Comparison of ENCODE assay signal across 8 cellular contexts in the genomic region with DNA sequence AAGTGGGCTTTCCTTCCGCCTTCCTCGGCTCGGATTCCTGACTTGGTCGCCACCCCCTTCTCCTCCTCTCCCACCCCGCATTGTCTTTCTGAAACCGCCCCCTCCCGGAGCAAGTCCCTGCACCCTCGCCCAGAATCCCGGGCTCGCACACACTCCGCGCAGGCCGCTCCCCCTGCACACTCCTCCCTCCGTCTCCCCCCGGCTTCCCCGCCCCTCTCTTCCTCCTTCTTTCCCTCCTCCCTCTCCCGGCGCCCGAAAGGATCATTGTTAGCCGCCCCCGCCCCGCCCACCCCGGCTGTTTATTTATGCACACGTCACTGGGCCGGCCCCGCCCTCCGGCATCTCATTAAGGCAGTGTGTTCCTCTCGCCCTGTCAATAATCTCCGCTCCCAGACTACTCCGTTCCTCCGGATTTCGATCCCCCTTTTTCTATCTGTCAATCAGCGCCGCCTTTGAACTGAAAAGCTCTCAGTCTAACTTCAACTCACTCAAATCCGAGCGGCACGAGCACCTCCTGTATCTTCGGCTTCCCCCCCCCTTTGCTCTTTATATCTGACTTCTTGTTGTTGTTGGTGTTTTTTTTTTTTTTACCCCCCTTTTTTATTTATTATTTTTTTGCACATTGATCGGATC. TPM values are rescaled to one million over a fixed set of nuclear protein-coding genes. Genes with fewer than 3 reads are reported as not detected.
A peak's percentile ranks its signal among the peaks of the same experiment; 100 is the strongest.
DNase-seq lines count a peak whose midpoint lies in the region; ATAC-seq, FAIRE-seq and TF ChIP-seq lines count a peak whose summit lies in the region.

A gene (plus strand): TSS at position 373 of the 633 bp plus-strand sequence. CDS start 510 bp downstream, outside the sequence.

- peak; percentile 55 to 56; a peak in 3 of 4 replicates for TF ChIP-seq POLR2A in HepG2 (IDR thresholded peaks at IDR 0.05; ENCODE audit: insufficient read depth in 1 of 2, low read depth in 2 of 2, low read length in 2 of 2)

- H3K9me3 ChIP-seq in HepG2 (ENCODE audit: low read length) = no peaks in the 10 kb centered on the region

- in situ Hi-C loops in G401 (cut with HindIII; ENCODE audit: low sequenced_read_pairs) (no loop called here), HepG2 (cut with HindIII; ENCODE audit: extremely low pct_ligation_motif_present, low pct_unique_long_range_greater_than_20kb) (loop anchor here (5.0 to 10.0 kb wide), 2 partner anchors 138 to 385 kb away; no protein-coding TSS in a partner anchor)

- TF ChIP-seq CTCF in HepG2 (CRISPR knock-in tag; IDR thresholded peaks at IDR 0.05) = peak; percentile 36

- no peak for TF ChIP-seq RAD21 in HepG2 (CRISPR knock-in tag; IDR thresholded peaks at IDR 0.05)

- peaks cover 20% of the 10 kb centered on the region for H3K4me1 Mint-ChIP-seq in activated CD8-positive, alpha-beta T cell treated with anti-CD3 and anti-CD28 coated beads, Interleukin-2, amount 10 ng/mL, durations not matched to agents 7 days and 5 days (ENCODE audit: low read depth)

- H3K4me2 ChIP-seq in HepG2 (ENCODE audit: low read depth, low read length) = peak within 1 kb of the TSS; percentile 92

- peak within 1 kb of the TSS; percentile 72 for H3K4me3 Mint-ChIP-seq in activated CD8-positive, alpha-beta T cell treated with anti-CD3 and anti-CD28 coated beads, Interleukin-2, amount 10 ng/mL, durations not matched to agents 7 days and 5 days

- peak within 1 kb of the TSS; percentile 71 for H2AFZ ChIP-seq in HepG2 (ENCODE audit: low read length)

- peaks cover 16% of the 10 kb centered on the region for H4K20me1 ChIP-seq in HepG2 (ENCODE audit: insufficient read depth, low read length)

- BruUV-seq in HepG2 (replicated peaks; lab: Mats Ljungman, UMichigan) = no TSS peak

- peak in 1 of 2 experiments; percentile 47; a peak in 1 of 4 replicates for TF ChIP-seq EP300 in HepG2 (IDR thresholded peaks at IDR 0.05; ENCODE audit: low read depth in 2 of 2, low read length in 2 of 2)
- TF ChIP-seq EP300 in HepG2 (CRISPR knock-in tag; IDR thresholded peaks at IDR 0.05; ENCODE audit: borderline replicate concordance) = no peak

- no peaks in the 10 kb centered on the region for H3K9me3 Mint-ChIP-seq in activated CD8-positive, alpha-beta T cell treated with anti-CD3 and anti-CD28 coated beads, Interleukin-2, amount 10 ng/mL, durations not matched to agents 7 days and 5 days (ENCODE audit: insufficient read depth)

- peak; percentile 65 for ATAC-seq in activated CD8-positive, alpha-beta T cell treated with anti-CD3 and anti-CD28 coated beads, Interleukin-2, amount 10 ng/mL, durations not matched to agents 7 days and 5 days
- ATAC-seq in HepG2 = peak; percentile 81
- no peak for ATAC-seq in GM19452 (IDR thresholded peaks at IDR 0.05; ENCODE audit: unreplicated experiment)

- H3K27me3 ChIP-seq in HepG2 (ENCODE audit: control insufficient read depth in 1 of 2, insufficient read depth in 2 of 2, low read length in 2 of 2) = no peaks in the 10 kb centered on the region; a peak in 1 of 5 replicates

- intact Hi-C loops in HepG2 (cut with micrococcal nuclease; ENCODE audit: unreplicated experiment) = loop anchor here (2.0 to 10.0 kb wide), 7 partner anchors 51 to 437 kb away; no protein-coding TSS in a partner anchor

- FAIRE-seq in HepG2 (lab: Jason Lieb, UNC) = peak; percentile 68

- peak within 1 kb of the TSS; percentile 81 to 99 (median 93) for H3K4me3 ChIP-seq in HepG2 (replicated peaks in 1 of 3; ENCODE audit: insufficient read depth in 1 of 3, low read depth in 2 of 3, low read length in 3 of 3)

- POLR2A ChIA-PET in activated CD8-positive, alpha-beta T cell treated with anti-CD3 and anti-CD28 coated beads, Interleukin-2, amount 10 ng/mL, durations not matched to agents 7 days and 5 days (lab: Charles Lee) = no interaction called here
- POLR2A ChIA-PET in HepG2 (lab: Yijun Ruan, JAX) = interaction anchor here (0.6 to 3.0 kb wide), 21 partner anchors 8 to 271 kb away, joined by 3 to 18 read pairs (median 4); no protein-coding TSS in a partner anchor

- CTCF ChIA-PET in activated CD8-positive, alpha-beta T cell treated with anti-CD3 and anti-CD28 coated beads, Interleukin-2, amount 10 ng/mL, durations not matched to agents 7 days and 5 days (lab: Charles Lee) = no interaction called here
- CTCF ChIA-PET in HepG2 (lab: Yijun Ruan, JAX; ENCODE audit: low intra/inter-chr PET ratio, low total read pairs) = no interaction called here

- WGBS in HepG2 (ENCODE audit: low lambda C conversion rate) = 2% methylated on average over 39 of the region's 39 CpGs

- H3K36me3 ChIP-seq in HepG2 (replicated peaks in 1 of 2; ENCODE audit: control insufficient read depth in 1 of 2, insufficient read depth in 2 of 2, low read length in 2 of 2) = no peaks in the 10 kb centered on the region

- H3K36me3 Mint-ChIP-seq in activated CD8-positive, alpha-beta T cell treated with anti-CD3 and anti-CD28 coated beads, Interleukin-2, amount 10 ng/mL, durations not matched to agents 7 days and 5 days (ENCODE audit: low read depth) = peaks cover 3% of the 10 kb centered on the region

- peaks cover 54% of the 10 kb centered on the region for H3K4me1 ChIP-seq in HepG2 (ENCODE audit: insufficient read depth, low read length)

- peak; percentile 78 for DNase-seq in G401 (ENCODE audit: low spot score)
- peak; percentile 81 for DNase-seq in HS-5 (ENCODE audit: low read depth)
- DNase-seq in NCI-H82 (lab: John Stamatoyannopoulos, UW) = peak; percentile 99
- peak; percentile 53 for DNase-seq in activated CD8-positive, alpha-beta T cell treated with anti-CD3 and anti-CD28 coated beads, Interleukin-2, amount 10 ng/mL, durations not matched to agents 7 days and 5 days
- peak; percentile 53 for DNase-seq in effector CD4-positive, alpha-beta T cell
- DNase-seq in HepG2 (ENCODE audit: low spot score) = peak; percentile 98
- DNase-seq in stimulated activated CD4-positive, alpha-beta T cell treated with anti-CD3 and anti-CD28 coated beads, Interleukin-4, amount 100 ng/mL, for 1 hour = peak; percentile 51

- peak within 1 kb of the TSS; percentile 91 for H3K27ac ChIP-seq in HepG2 (ENCODE audit: extremely low read length, insufficient read depth, low read length)

- peaks cover 39% of the 10 kb centered on the region for H3K79me2 ChIP-seq in HepG2 (ENCODE audit: insufficient read depth, low read length)

- H3K27ac Mint-ChIP-seq in activated CD8-positive, alpha-beta T cell treated with anti-CD3 and anti-CD28 coated beads, Interleukin-2, amount 10 ng/mL, durations not matched to agents 7 days and 5 days = no peak within 1 kb of the TSS

- H3K9ac ChIP-seq in HepG2 (ENCODE audit: insufficient read depth, low read depth, low read length) = peak within 1 kb of the TSS; percentile 88

- H3K27me3 Mint-ChIP-seq in activated CD8-positive, alpha-beta T cell treated with anti-CD3 and anti-CD28 coated beads, Interleukin-2, amount 10 ng/mL, durations not matched to agents 7 days and 5 days (ENCODE audit: low read depth) = peaks cover 60% of the 10 kb centered on the region

TF ChIP-seq in HepG2, 621 proteins besides CTCF, POLR2A, EP300 and RAD21 (continues in another document):
- TF ChIP-seq, protein P1, sequence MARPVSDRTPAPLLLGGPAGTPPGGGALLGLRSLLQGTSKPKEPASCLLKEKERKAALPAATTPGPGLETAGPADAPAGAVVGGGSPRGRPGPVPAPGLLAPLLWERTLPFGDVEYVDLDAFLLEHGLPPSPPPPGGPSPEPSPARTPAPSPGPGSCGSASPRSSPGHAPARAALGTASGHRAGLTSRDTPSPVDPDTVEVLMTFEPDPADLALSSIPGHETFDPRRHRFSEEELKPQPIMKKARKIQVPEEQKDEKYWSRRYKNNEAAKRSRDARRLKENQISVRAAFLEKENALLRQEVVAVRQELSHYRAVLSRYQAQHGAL (CRISPR knock-in tag; IDR thresholded peaks at IDR 0.05; ENCODE audit: not compliant biosample characterization) = no peak
- TF ChIP-seq NCOA1 (CRISPR knock-in tag; IDR thresholded peaks at IDR 0.05) (no peak), ZSCAN29 (CRISPR knock-in tag; conservative IDR thresholded peaks at IDR 0.05) (0 out of 2 replicates have a peak, but pooled peaks have one; percentile 28)

RNA-seq across cellular contexts. Expression of the gene that starts here (rescaled TPM):
- total RNA-seq in G401 (2014; rRNA removed; shearing (Covaris generic)) = 0.06 and 0.88 TPM in 2 replicates
- total RNA-seq in activated CD8-positive, alpha-beta T cell treated with anti-CD3 and anti-CD28 coated beads, Interleukin-2, amount 10 ng/mL, durations not matched to agents 7 days and 5 days = under 1 TPM; 0.26 to 0.42 TPM
- 3.5 and 3.9 TPM in 2 replicates for total RNA-seq in HepG2 (2016; rRNA removed; fragmentation: Illumina TruSeq; extraction: Trizol)
- total RNA-seq in HepG2 (2016; cell fraction: cytosol; rRNA removed; fragmentation: Illumina TruSeq; extraction: Trizol; ENCODE audit: low read depth) = 0.79 and 0.81 TPM in 2 replicates
- total RNA-seq in HepG2 (2016; cell fraction: insoluble cytoplasmic fraction; rRNA removed; fragmentation: Illumina TruSeq; extraction: Trizol) = 2.8 and 2.9 TPM in 2 replicates
- 2.6 and 2.9 TPM in 2 replicates for total RNA-seq in HepG2 (2016; cell fraction: membrane; rRNA removed; fragmentation: Illumina TruSeq; extraction: Trizol)
- total RNA-seq in HepG2 (2016; cell fraction: nucleus; rRNA removed; fragmentation: Illumina TruSeq; extraction: Trizol) = 16.4 and 18.5 TPM in 2 replicates
- polyA plus RNA-seq in HepG2 (2011; rRNA removed) = 13.7 and 14.5 TPM in 2 replicates
- polyA plus RNA-seq in HepG2 (2011; cell fraction: cytosol; rRNA removed) = 3.7 and 4.1 TPM in 2 replicates
- 43.1 and 52.5 TPM in 2 replicates for polyA plus RNA-seq in HepG2 (2011; cell fraction: nucleus; rRNA removed)
- polyA plus RNA-seq in HepG2 (2012) = 20.4 and 29.8 TPM in 2 replicates
- polyA plus RNA-seq in HepG2 (2016; cell fraction: cytosol; fragmentation: Illumina TruSeq; extraction: Trizol; ENCODE audit: low read depth) = 0.61 and 0.64 TPM in 2 replicates
- 8.5 and 14.1 TPM in 2 replicates for polyA plus RNA-seq in HepG2 (2016; cell fraction: insoluble cytoplasmic fraction; fragmentation: Illumina TruSeq; extraction: Trizol; ENCODE audit: low read depth)
- polyA plus RNA-seq in HepG2 (2016; cell fraction: membrane; fragmentation: Illumina TruSeq; extraction: Trizol; ENCODE audit: low read depth) = 2.6 and 3.5 TPM in 2 replicates
- 25.0 and 27.3 TPM in 2 replicates for polyA plus RNA-seq in HepG2 (2016; cell fraction: nucleus; fragmentation: Illumina TruSeq; extraction: Trizol; ENCODE audit: insufficient read depth, low read depth)
- 13.5 and 39.4 TPM in 2 replicates for polyA minus RNA-seq in HepG2 (2011; rRNA and poly(A)+ RNA removed; ENCODE audit: low replicate concordance)
- polyA minus RNA-seq in HepG2 (2011; cell fraction: cytosol; rRNA and poly(A)+ RNA removed) = 13.6 and 18.3 TPM in 2 replicates
- 74.9 and 75.2 TPM in 2 replicates for polyA minus RNA-seq in HepG2 (2011; cell fraction: nucleus; rRNA and poly(A)+ RNA removed)

Comparison
In these comparisons a context has a peak if more than half of its experiments do, and no peak if none do; other contexts are left out.
1. Peak in DNase-seq in G401; RNA of the gene not detected or under 1 TPM.
2. Peak in DNase-seq and ATAC-seq in activated CD8-positive, alpha-beta T cell treated with anti-CD3 and anti-CD28 coated beads, Interleukin-2, amount 10 ng/mL, durations not matched to agents 7 days and 5 days; RNA of the gene not detected or under 1 TPM.